Comparison of ENCODE assay signal across 22 cellular contexts in genomic region chr1:174135200-174135599, GRCh38.
"Had no signal": no experiment of that assay in that cellular context is flagged by ENCODE, and none has a peak within 500 bp of the region (broad histone marks: within the 10 kb centered on the region; RNA-seq: fewer than 3 reads in every experiment).

No MANE protein-coding gene starts in this region.

- H3K4me1 ChIP-seq: gastrocnemius medialis, heart left ventricle, psoas muscle, suprapubic skin had no signal

- H3K27ac Mint-ChIP-seq: activated CD4-positive, alpha-beta memory T cell treated with anti-CD3 and anti-CD28 coated beads for 36 hours; activated CD4-positive, alpha-beta T cell treated with anti-CD3 and anti-CD28 coated beads for 36 hours; activated naive CD8-positive, alpha-beta T cell treated with anti-CD3 and anti-CD28 coated beads for 36 hours; activated T-helper 17 cell treated with anti-CD3 and anti-CD28 coated beads, Interleukin-2, amount 50 U/mL, for 72 hours; immature natural killer cell; memory B cell; neural progenitor cell; stimulated activated naive CD8-positive, alpha-beta T cell treated with anti-CD3 and anti-CD28 coated beads, Interleukin-15, amount 100 ng/mL, for 72 hours had no signal

- H3K27me3 ChIP-seq: dorsolateral prefrontal cortex, gastrocnemius medialis, heart left ventricle, neural progenitor cell, ovary, suprapubic skin, transverse colon had no signal

- H3K4me3 Mint-ChIP-seq: activated CD4-positive, alpha-beta memory T cell treated with anti-CD3 and anti-CD28 coated beads for 36 hours; activated CD4-positive, alpha-beta T cell treated with anti-CD3 and anti-CD28 coated beads for 36 hours; activated naive CD8-positive, alpha-beta T cell treated with anti-CD3 and anti-CD28 coated beads for 36 hours; activated T-helper 17 cell treated with anti-CD3 and anti-CD28 coated beads, Interleukin-2, amount 50 U/mL, for 72 hours; immature natural killer cell; memory B cell; naive B cell; neural progenitor cell; stimulated activated naive CD8-positive, alpha-beta T cell treated with anti-CD3 and anti-CD28 coated beads, Interleukin-15, amount 100 ng/mL, for 72 hours had no signal

- DNase-seq: activated CD4-positive, alpha-beta memory T cell treated with anti-CD3 and anti-CD28 coated beads for 36 hours; activated CD4-positive, alpha-beta T cell treated with anti-CD3 and anti-CD28 coated beads for 36 hours; activated naive CD4-positive, alpha-beta T cell; activated naive CD8-positive, alpha-beta T cell treated with anti-CD3 and anti-CD28 coated beads for 36 hours; activated T-cell treated with anti-CD3 and anti-CD28 coated beads for 4 hours; amygdala; dorsolateral prefrontal cortex; gastrocnemius medialis; heart left ventricle; immature natural killer cell; kidney glomerular epithelial cell; naive B cell; ovary; psoas muscle; right cardiac atrium; stimulated activated naive CD8-positive, alpha-beta T cell treated with anti-CD3 and anti-CD28 coated beads, Interleukin-15, amount 100 ng/mL, for 72 hours; transverse colon had no signal

- H3K4me1 Mint-ChIP-seq: activated CD4-positive, alpha-beta T cell treated with anti-CD3 and anti-CD28 coated beads for 36 hours; activated naive CD8-positive, alpha-beta T cell treated with anti-CD3 and anti-CD28 coated beads for 36 hours; activated T-helper 17 cell treated with anti-CD3 and anti-CD28 coated beads, Interleukin-2, amount 50 U/mL, for 72 hours; immature natural killer cell; neural progenitor cell; stimulated activated naive CD8-positive, alpha-beta T cell treated with anti-CD3 and anti-CD28 coated beads, Interleukin-15, amount 100 ng/mL, for 72 hours had no signal

- H3K36me3 ChIP-seq: gastrocnemius medialis, heart left ventricle, neural progenitor cell, ovary, suprapubic skin, transverse colon had no signal

- H3K27ac ChIP-seq: dorsolateral prefrontal cortex, epithelial cell of prostate, gastrocnemius medialis, heart left ventricle, neural progenitor cell, ovary, psoas muscle, suprapubic skin, transverse colon had no signal

- H3K36me3 Mint-ChIP-seq: activated CD4-positive, alpha-beta memory T cell treated with anti-CD3 and anti-CD28 coated beads for 36 hours; activated naive CD8-positive, alpha-beta T cell treated with anti-CD3 and anti-CD28 coated beads for 36 hours; memory B cell; neural progenitor cell had no signal

- H3K9me3 ChIP-seq: gastrocnemius medialis, ovary, psoas muscle, suprapubic skin, transverse colon had no signal

- H3K4me3 ChIP-seq: dorsolateral prefrontal cortex, gastrocnemius medialis, heart left ventricle, neural progenitor cell, ovary, psoas muscle, suprapubic skin, transverse colon had no signal

- H3K27me3 Mint-ChIP-seq: activated naive CD8-positive, alpha-beta T cell treated with anti-CD3 and anti-CD28 coated beads for 36 hours; activated T-helper 17 cell treated with anti-CD3 and anti-CD28 coated beads, Interleukin-2, amount 50 U/mL, for 72 hours; memory B cell; naive B cell had no signal

- ATAC-seq: activated CD4-positive, alpha-beta T cell treated with anti-CD3 and anti-CD28 coated beads for 36 hours; activated T-helper 17 cell treated with anti-CD3 and anti-CD28 coated beads, Interleukin-2, amount 50 U/mL, for 72 hours; gastrocnemius medialis; heart left ventricle; psoas muscle; right cardiac atrium; stimulated activated naive CD8-positive, alpha-beta T cell treated with anti-CD3 and anti-CD28 coated beads, Interleukin-15, amount 100 ng/mL, for 72 hours had no signal

- H3K9me3 Mint-ChIP-seq: activated CD4-positive, alpha-beta memory T cell treated with anti-CD3 and anti-CD28 coated beads for 36 hours; activated naive CD8-positive, alpha-beta T cell treated with anti-CD3 and anti-CD28 coated beads for 36 hours; activated T-helper 17 cell treated with anti-CD3 and anti-CD28 coated beads, Interleukin-2, amount 50 U/mL, for 72 hours; memory B cell had no signal
